Comparison of ENCODE assay signal across 12 cellular contexts in the genomic region with DNA sequence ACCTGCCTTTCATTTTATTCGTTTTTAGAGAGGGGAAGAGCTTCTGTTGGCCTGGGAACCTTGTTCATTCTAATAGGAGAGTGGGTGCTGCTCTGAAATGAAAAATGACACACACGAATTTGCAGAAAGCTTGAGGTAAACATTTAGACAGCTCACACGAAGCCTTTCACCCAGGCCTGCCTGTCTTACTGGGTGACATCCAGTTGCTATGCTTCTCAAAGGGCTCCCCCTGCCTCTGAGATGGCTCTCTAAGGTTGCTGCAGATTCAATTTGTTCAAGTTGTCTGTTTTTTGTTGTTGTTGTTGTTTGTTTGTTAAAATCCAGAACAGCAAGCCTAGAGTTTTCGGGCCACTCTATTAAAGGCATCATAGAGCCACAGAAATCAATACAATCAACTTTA. TPM values are rescaled to one million over a fixed set of nuclear protein-coding genes. Genes with fewer than 3 reads are reported as not detected.
DNase-seq lines count a peak whose midpoint lies in the region; ATAC-seq and TF ChIP-seq lines count a peak whose summit lies in the region.
"Had no signal": no experiment of that assay in that cellular context is flagged by ENCODE, and none has a peak within 500 bp of the region (broad histone marks: within the 10 kb centered on the region; RNA-seq: fewer than 3 reads in every experiment).

No MANE protein-coding gene starts in this region.

- no peak for DNase-seq in GM06990 (ENCODE audit: extremely low read depth, insufficient read length)
- no peak for DNase-seq in epithelial cell of proximal tubule (ENCODE audit: low read depth)
- no peak for DNase-seq in left colon
- DNase-seq in activated CD4-positive, alpha-beta memory T cell treated with anti-CD3 and anti-CD28 coated beads, Interleukin-2, amount 10 ng/mL, durations not matched to agents 7 days and 5 days, result no peak
- DNase-seq in SHP77 (lab: John Stamatoyannopoulos, UW), result no peak
- no peak for DNase-seq in AG08395 (ENCODE audit: low spot score)
- DNase-seq: KBM-7, retina had no signal

- TF ChIP-seq CTCF in GM06990 (IDR thresholded peaks at IDR 0.05; ENCODE audit: insufficient read depth, low read length, poor library complexity, severe bottlenecking) (peak; percentile 38), epithelial cell of proximal tubule (conservative IDR thresholded peaks at IDR 0.05; ENCODE audit: low read depth, low read length) (peak; percentile 62)

- ATAC-seq in GM21381 (IDR thresholded peaks at IDR 0.05; ENCODE audit: unreplicated experiment) (peak; percentile 49), HG03469 (IDR thresholded peaks at IDR 0.05; ENCODE audit: unreplicated experiment) (peak; percentile 48), left colon (no peak)

- no peaks in the 10 kb centered on the region for H3K27me3 ChIP-seq in GM06990 (replicated peaks; ENCODE audit: control insufficient read depth, insufficient read depth, low read length)
- H3K27me3 ChIP-seq: hepatocyte had no signal

- CTCF ChIA-PET in activated CD4-positive, alpha-beta memory T cell treated with anti-CD3 and anti-CD28 coated beads, Interleukin-2, amount 10 ng/mL, durations not matched to agents 7 days and 5 days (lab: Charles Lee), result no interaction called here

- H3K27me3 Mint-ChIP-seq in activated CD4-positive, alpha-beta memory T cell treated with anti-CD3 and anti-CD28 coated beads, Interleukin-2, amount 10 ng/mL, durations not matched to agents 7 days and 5 days, result peaks cover 5% of the 10 kb centered on the region

- no peak overlapping the region for H3K4me3 ChIP-seq in GM06990 (replicated peaks; ENCODE audit: low read depth, low read length)
- no peak overlapping the region for H3K4me3 ChIP-seq in epithelial cell of proximal tubule (ENCODE audit: low read depth, low read length)
- H3K4me3 ChIP-seq: hepatocyte had no signal

- POLR2A ChIA-PET in activated CD4-positive, alpha-beta memory T cell treated with anti-CD3 and anti-CD28 coated beads, Interleukin-2, amount 10 ng/mL, durations not matched to agents 7 days and 5 days (lab: Charles Lee), result no interaction called here

- intact Hi-C loops in left colon (cut with DNase I, micrococcal nuclease), result no loop called here

- H3K4me3 Mint-ChIP-seq in activated CD4-positive, alpha-beta memory T cell treated with anti-CD3 and anti-CD28 coated beads, Interleukin-2, amount 10 ng/mL, durations not matched to agents 7 days and 5 days, result no peak overlapping the region

- H3K27ac Mint-ChIP-seq in activated CD4-positive, alpha-beta memory T cell treated with anti-CD3 and anti-CD28 coated beads, Interleukin-2, amount 10 ng/mL, durations not matched to agents 7 days and 5 days, result no peak overlapping the region

- H3K4me1 Mint-ChIP-seq in activated CD4-positive, alpha-beta memory T cell treated with anti-CD3 and anti-CD28 coated beads, Interleukin-2, amount 10 ng/mL, durations not matched to agents 7 days and 5 days, result no peaks in the 10 kb centered on the region

- H3K36me3 Mint-ChIP-seq in activated CD4-positive, alpha-beta memory T cell treated with anti-CD3 and anti-CD28 coated beads, Interleukin-2, amount 10 ng/mL, durations not matched to agents 7 days and 5 days (ENCODE audit: low read depth), result no peaks in the 10 kb centered on the region

- H3K36me3 ChIP-seq in GM06990 (ENCODE audit: control insufficient read depth, insufficient read depth, low read length), result no peaks in the 10 kb centered on the region

- H3K9me3 Mint-ChIP-seq in activated CD4-positive, alpha-beta memory T cell treated with anti-CD3 and anti-CD28 coated beads, Interleukin-2, amount 10 ng/mL, durations not matched to agents 7 days and 5 days, result no peaks in the 10 kb centered on the region

RNA-seq across cellular contexts. Expression of gene PEX5L, which starts 18.1 kb away (rescaled TPM):
- total RNA-seq in epithelial cell of proximal tubule (0.12 TPM in 1 of 2 replicates, not detected in the other), left colon (not detected)
- total RNA-seq in activated CD4-positive, alpha-beta memory T cell treated with anti-CD3 and anti-CD28 coated beads, Interleukin-2, amount 10 ng/mL, durations not matched to agents 7 days and 5 days, result under 1 TPM; 0.35 to 0.70 TPM
- total RNA-seq: G401 had no signal
